ENCODE assay signal across 8 cellular contexts in the genomic region with DNA sequence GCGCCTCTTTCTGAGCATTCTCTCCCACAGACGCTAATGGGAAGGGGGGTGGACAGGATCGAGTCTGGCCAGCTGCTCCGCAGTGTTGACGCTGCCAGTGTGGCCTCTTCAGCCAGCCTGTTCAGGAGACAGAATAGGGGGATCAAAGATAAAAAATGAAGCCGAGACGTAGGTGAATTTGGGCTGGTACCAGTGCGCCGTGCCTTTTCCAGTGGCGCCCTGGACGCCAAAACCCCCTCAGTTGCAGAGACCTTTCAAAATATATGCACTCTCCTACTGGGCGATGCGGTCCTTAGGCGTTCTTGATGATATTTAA. TPM values are rescaled to one million over a fixed set of nuclear protein-coding genes. Genes with fewer than 3 reads are reported as not detected.
DNase-seq lines count a peak whose midpoint lies in the region; ATAC-seq and TF ChIP-seq lines count a peak whose summit lies in the region.

No MANE protein-coding gene starts in this region.

- intact Hi-C loops in colonic mucosa (cut with DNase I), result no loop called here

- H3K4me3 ChIP-seq in colonic mucosa, result peak overlapping the region; percentile 85
- H3K4me3 ChIP-seq in muscle layer of duodenum (ENCODE audit: low read depth in 1 of 2, low read length in 2 of 2), result peak overlapping the region; percentile 86 to 95

- DNase-seq in DMS153 treated with DMSO at 0.1 percent for 48 hours (lab: John Stamatoyannopoulos, UW; ENCODE audit: unreplicated experiment), result peak; percentile 20
- DNase-seq in DMS153 (lab: John Stamatoyannopoulos, UW), result no peak
- DNase-seq in NCI-H524 (lab: John Stamatoyannopoulos, UW), result peak; percentile 63 to 76
- DNase-seq in colonic mucosa, result peak; percentile 49
- DNase-seq in NAMALWA (ENCODE audit: low spot score), result no peak
- no peak for DNase-seq in CD1c-positive myeloid dendritic cell (ENCODE audit: extremely low spot score)

- H3K36me3 ChIP-seq in colonic mucosa (no peaks in the 10 kb centered on the region), muscle layer of duodenum (ENCODE audit: control insufficient read depth in 1 of 2, insufficient read depth in 2 of 2, low read length in 2 of 2) (peaks cover 0 to 9% of the 10 kb centered on the region in 2 donors)

- peak overlapping the region; percentile 84 to 94 for H3K9ac ChIP-seq in colonic mucosa (ENCODE audit: low read depth in 2 of 2, low read length in 2 of 2)

- no peak for ATAC-seq in GM21723 (IDR thresholded peaks at IDR 0.05; ENCODE audit: unreplicated experiment)

- no peaks in the 10 kb centered on the region for H3K4me1 ChIP-seq in colonic mucosa
- H3K4me1 ChIP-seq in muscle layer of duodenum (ENCODE audit: control insufficient read depth in 1 of 2, insufficient read depth in 2 of 2, low read length in 2 of 2), result peaks cover 16 to 29% of the 10 kb centered on the region in 2 donors

- H3K27ac ChIP-seq in colonic mucosa, result peak overlapping the region; percentile 94
- peak overlapping the region; percentile 71 for H3K27ac ChIP-seq in muscle layer of duodenum (ENCODE audit: low read length)

- H3K9me3 ChIP-seq in colonic mucosa (no peaks in the 10 kb centered on the region), muscle layer of duodenum (ENCODE audit: control insufficient read depth in 1 of 2, low read length in 2 of 2) (no peaks in the 10 kb centered on the region)

- no peak for TF ChIP-seq CTCF in colonic mucosa (IDR thresholded peaks at IDR 0.05)

- H3K27me3 ChIP-seq in colonic mucosa, result no peaks in the 10 kb centered on the region
- no peaks in the 10 kb centered on the region for H3K27me3 ChIP-seq in muscle layer of duodenum (ENCODE audit: low read depth, low read length)

RNA-seq across cellular contexts. Expression of gene TTC3, which starts 1.1 kb away (rescaled TPM):
- total RNA-seq in colonic mucosa, result 100 to 1,000 TPM in 1 of 2 donors, 10 to 100 TPM in 1; 85.8 to 125 TPM

RNA-seq across cellular contexts. Expression of gene PIGP, which starts 1.3 kb away (rescaled TPM):
- 10 to 100 TPM; 19.8 to 28.8 TPM for total RNA-seq in colonic mucosa

Comparison
In these comparisons a context has a peak if more than half of its experiments do, and no peak if none do; other contexts are left out.
1. DNase-seq: peak in DMS153 treated with DMSO at 0.1 percent for 48 hours (single experiment), NCI-H524 (2 of 2) and colonic mucosa (single experiment); none in DMS153 (single experiment), NAMALWA (single experiment) and CD1c-positive myeloid dendritic cell (single experiment).